In the genomic region with DNA sequence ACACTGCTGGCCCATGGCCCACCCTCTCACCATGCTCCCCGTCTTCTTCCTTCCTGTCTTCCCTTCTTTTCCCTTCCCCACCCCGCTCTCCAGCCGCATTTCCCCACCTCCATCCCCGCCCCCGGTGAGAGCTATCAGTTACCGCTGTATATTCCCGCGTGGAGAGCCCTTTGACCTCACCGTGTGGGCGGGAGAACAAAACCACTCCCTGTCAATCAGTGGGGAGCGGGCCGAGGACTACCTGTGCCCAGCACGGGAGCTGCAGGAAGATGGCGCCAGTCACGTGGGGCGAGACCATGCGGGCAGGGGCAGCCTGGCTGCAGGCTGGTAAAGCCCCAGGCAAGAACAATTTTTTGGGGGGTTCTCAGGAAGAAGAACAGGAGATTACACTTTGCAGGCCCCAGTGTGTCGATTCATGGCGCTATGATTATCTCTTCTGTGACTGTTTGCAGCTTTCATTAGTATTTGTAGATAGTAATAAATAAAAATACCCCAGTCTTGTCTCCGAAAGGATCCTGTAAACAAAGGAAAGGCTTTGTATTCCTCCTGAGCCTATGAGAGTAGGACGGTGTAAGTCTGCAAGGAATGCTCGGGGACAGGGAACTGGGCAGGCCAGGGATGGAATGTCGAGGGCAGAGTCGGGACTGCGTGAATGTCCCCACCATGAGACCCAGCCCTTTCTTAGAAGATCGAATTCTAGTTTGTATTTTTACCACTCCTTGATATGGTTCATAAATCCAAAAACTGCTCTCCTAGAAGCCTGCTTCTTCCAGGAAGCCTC, we compare ENCODE assay signal across 1 cellular context.
TF ChIP-seq lines count a peak whose summit lies in the region.

No MANE protein-coding gene starts in this region.

TF ChIP-seq in GM23338, 12 proteins besides CTCF, POLR2A, EP300 and RAD21:
- TF ChIP-seq ZNF331 (CRISPR knock-in tag; IDR thresholded peaks at IDR 0.05; ENCODE audit: low read depth): no peak
- no peak for TF ChIP-seq REST (IDR thresholded peaks at IDR 0.05; ENCODE audit: unreplicated experiment)
- TF ChIP-seq POLR2AphosphoS5 (IDR thresholded peaks at IDR 0.05; ENCODE audit: low read depth): no peak
